In genomic region chr18:76363451-76364120, GRCh38 we compare ENCODE assay signal across 15 cellular contexts.
DNase-seq lines count a peak whose midpoint lies in the region; ATAC-seq and TF ChIP-seq lines count a peak whose summit lies in the region.
"Had no signal": no experiment of that assay in that cellular context is flagged by ENCODE, and none has a peak within 500 bp of the region (broad histone marks: within the 10 kb centered on the region; RNA-seq: fewer than 3 reads in every experiment).

No MANE protein-coding gene starts in this region.

- no peaks in the 10 kb centered on the region for H3K9me3 ChIP-seq in testis
- H3K9me3 ChIP-seq: psoas muscle had no signal

- H3K27ac ChIP-seq in testis = peak overlapping the region in 1 of 2 donors; percentile 31
- H3K27ac ChIP-seq: PC-9, psoas muscle, WERI-Rb-1 had no signal

- 62 to 71% methylated on average over 12 of the region's 12 CpGs for WGBS in testis, 2 donors

- peak; percentile 50 for DNase-seq in activated CD8-positive, alpha-beta memory T cell treated with anti-CD3 and anti-CD28 coated beads for 24 hours
- no peak for DNase-seq in activated CD8-positive, alpha-beta memory T cell treated with anti-CD3 and anti-CD28 coated beads, Interleukin-2, amount 50 U/mL, for 4 hours
- DNase-seq in amniotic epithelial cell (ENCODE audit: low read depth) (peak; percentile 65), iris pigment epithelial cell (ENCODE audit: low read depth) (peak; percentile 75), testis (peak; percentile 28), SW 1271 (lab: John Stamatoyannopoulos, UW) (no peak)
- DNase-seq in activated T-cell treated with anti-CD3 and anti-CD28 coated beads, Interleukin-2, amount 50 U/mL, for 48 hours = no peak
- DNase-seq: activated effector memory CD4-positive, alpha-beta T cell treated with anti-CD3 and anti-CD28 coated beads, Interleukin-2, amount 50 U/mL, for 16 hours; effector memory CD8-positive, alpha-beta T cell; NCI-H2081; NCI-H526 treated with DMSO at 0.1 percent for 48 hours; PC-9; psoas muscle; WERI-Rb-1 had no signal

- no peak for ATAC-seq in GM19324 (IDR thresholded peaks at IDR 0.05; ENCODE audit: low FRiP score, unreplicated experiment)
- ATAC-seq: effector memory CD8-positive, alpha-beta T cell; psoas muscle had no signal

- H3K27me3 ChIP-seq in testis = no peaks in the 10 kb centered on the region

- TF ChIP-seq CTCF in testis (IDR thresholded peaks at IDR 0.05) = no peak

- H3K4me1 ChIP-seq in testis = peaks cover 3% of the 10 kb centered on the region
- H3K4me1 ChIP-seq: psoas muscle had no signal

- intact Hi-C loops in testis (cut with DNase I; ENCODE audit: low total_unique reads) = no loop called here

- no peaks in the 10 kb centered on the region for H3K36me3 ChIP-seq in testis (ENCODE audit: low read depth, missing control alignments)

- no peak for TF ChIP-seq POLR2A in testis (IDR thresholded peaks at IDR 0.05)

- no peak overlapping the region for H3K4me3 ChIP-seq in testis
- H3K4me3 ChIP-seq: PC-9, psoas muscle had no signal

Comparison
In these comparisons a context has a peak if more than half of its experiments do, and no peak if none do; other contexts are left out.
1. DNase-seq: peak in activated CD8-positive, alpha-beta memory T cell treated with anti-CD3 and anti-CD28 coated beads for 24 hours (single experiment), amniotic epithelial cell (single experiment), iris pigment epithelial cell (single experiment) and testis (single experiment); none in activated CD8-positive, alpha-beta memory T cell treated with anti-CD3 and anti-CD28 coated beads, Interleukin-2, amount 50 U/mL, for 4 hours (single experiment), activated T-cell treated with anti-CD3 and anti-CD28 coated beads, Interleukin-2, amount 50 U/mL, for 48 hours (0 of 2) and SW 1271 (0 of 2).